15 cellular contexts compared by ENCODE assay signal in the genomic region with DNA sequence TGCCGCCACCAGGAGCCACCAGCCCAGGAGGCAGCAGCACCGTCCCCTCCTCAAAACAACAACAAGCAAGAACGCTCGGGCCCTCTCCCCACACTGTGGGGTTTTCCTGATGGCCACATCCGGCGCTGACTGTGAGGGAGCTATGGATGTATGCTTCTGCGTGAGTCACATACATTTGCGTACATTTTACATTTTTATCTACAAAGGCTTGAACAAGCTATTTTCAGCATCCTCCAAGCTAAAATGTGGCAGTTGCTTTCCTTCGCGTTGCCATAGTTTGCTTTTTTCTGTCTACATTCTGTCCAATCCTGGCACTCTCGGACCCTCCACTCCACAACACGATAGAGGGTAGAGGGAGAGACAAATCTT. TPM values are rescaled to one million over a fixed set of nuclear protein-coding genes. Genes with fewer than 3 reads are reported as not detected.
A peak's percentile ranks its signal among the peaks of the same experiment; 100 is the strongest.
DNase-seq lines count a peak whose midpoint lies in the region; ATAC-seq, FAIRE-seq and TF ChIP-seq lines count a peak whose summit lies in the region.
"Had no signal": no experiment of that assay in that cellular context is flagged by ENCODE, and none has a peak within 500 bp of the region (broad histone marks: within the 10 kb centered on the region; RNA-seq: fewer than 3 reads in every experiment).

No MANE protein-coding gene starts in this region.

- no peak for DNase-seq in CD4-positive, CD25-positive, alpha-beta regulatory T cell
- DNase-seq in hepatic stellate cell (ENCODE audit: low spot score) (no peak), heart right ventricle (no peak), kidney (no peak)
- DNase-seq: activated CD4-positive, alpha-beta T cell treated with anti-CD3 and anti-CD28 coated beads for 4 hours; activated naive CD8-positive, alpha-beta T cell treated with anti-CD3 and anti-CD28 coated beads, Interleukin-2, amount 10 ng/mL, durations not matched to agents 7 days and 5 days; BE2C; NCI-H1930 had no signal

- H3K27ac ChIP-seq in CD4-positive, CD25-positive, alpha-beta regulatory T cell (ENCODE audit: insufficient read depth, low read length, poor library complexity, severe bottlenecking), result no peak overlapping the region
- peak overlapping the region in 1 of 10 donors; percentile 8 for H3K27ac ChIP-seq in heart right ventricle
- no peak overlapping the region for H3K27ac ChIP-seq in kidney (ENCODE audit: low read depth in 2 of 2, low read length in 2 of 2)
- H3K27ac ChIP-seq: HL-60 had no signal

- no peak overlapping the region for H3K27ac Mint-ChIP-seq in CD4-positive, CD25-positive, alpha-beta regulatory T cell
- H3K27ac Mint-ChIP-seq: activated naive CD8-positive, alpha-beta T cell treated with anti-CD3 and anti-CD28 coated beads, Interleukin-2, amount 10 ng/mL, durations not matched to agents 7 days and 5 days had no signal

- no peak for ATAC-seq in CD4-positive, CD25-positive, alpha-beta regulatory T cell (ENCODE audit: low read depth in 2 of 2)
- ATAC-seq in GM21529 (IDR thresholded peaks at IDR 0.05; ENCODE audit: unreplicated experiment) (peak; percentile 33), HG02610 (IDR thresholded peaks at IDR 0.05; ENCODE audit: unreplicated experiment) (no peak), heart right ventricle (no peak)

- WGBS in heart right ventricle, 2 donors, result 73 to 78% methylated on average over 12 of the region's 12 CpGs

- intact Hi-C loops in heart right ventricle (cut with DNase I), result loop anchor here in 1 of 10 donors (10.0 kb wide), 1 partner anchor 127 kb away; no protein-coding TSS in a partner anchor
- intact Hi-C loops in kidney (cut with DNase I), result loop anchor here (5.0 kb wide), 1 partner anchor 54 kb away; no protein-coding TSS in a partner anchor

- TF ChIP-seq CTCF in heart right ventricle (IDR thresholded peaks at IDR 0.05) (no peak), kidney (IDR thresholded peaks at IDR 0.05; ENCODE audit: borderline replicate concordance, extremely low read depth, insufficient read depth) (no peak)

- H3K9me3 Mint-ChIP-seq in CD4-positive, CD25-positive, alpha-beta regulatory T cell, result no peaks in the 10 kb centered on the region
- H3K9me3 Mint-ChIP-seq: activated naive CD8-positive, alpha-beta T cell treated with anti-CD3 and anti-CD28 coated beads, Interleukin-2, amount 10 ng/mL, durations not matched to agents 7 days and 5 days had no signal

- H3K4me3 Mint-ChIP-seq in CD4-positive, CD25-positive, alpha-beta regulatory T cell, result peak overlapping the region; percentile 26 to 88 (median 64)
- H3K4me3 Mint-ChIP-seq: activated naive CD8-positive, alpha-beta T cell treated with anti-CD3 and anti-CD28 coated beads, Interleukin-2, amount 10 ng/mL, durations not matched to agents 7 days and 5 days had no signal

- no peaks in the 10 kb centered on the region for H3K9me3 ChIP-seq in CD4-positive, CD25-positive, alpha-beta regulatory T cell (ENCODE audit: control insufficient read depth in 2 of 2, low read length in 2 of 2)
- no peaks in the 10 kb centered on the region for H3K9me3 ChIP-seq in iPS-15b (ENCODE audit: control insufficient read depth, insufficient read depth, low read length)
- no peaks in the 10 kb centered on the region for H3K9me3 ChIP-seq in heart right ventricle
- no peaks in the 10 kb centered on the region for H3K9me3 ChIP-seq in kidney (ENCODE audit: control insufficient read depth in 1 of 2, low read length in 2 of 2)
- H3K9me3 ChIP-seq: BE2C had no signal

- no peak for FAIRE-seq in kidney (lab: Jason Lieb, UNC)
- FAIRE-seq: endothelial cell of umbilical vein, H54 had no signal

- peaks cover 26% of the 10 kb centered on the region for H3K27me3 Mint-ChIP-seq in CD4-positive, CD25-positive, alpha-beta regulatory T cell

- H3K27me3 ChIP-seq in CD4-positive, CD25-positive, alpha-beta regulatory T cell (ENCODE audit: control insufficient read depth, insufficient read depth, low read length), result peaks cover 5% of the 10 kb centered on the region
- peaks cover 19% of the 10 kb centered on the region for H3K27me3 ChIP-seq in iPS-15b (ENCODE audit: control insufficient read depth, insufficient read depth, low read length)
- peaks cover 0 to 22% (median 0%) of the 10 kb centered on the region in 7 donors for H3K27me3 ChIP-seq in heart right ventricle

- no peaks in the 10 kb centered on the region for H3K36me3 ChIP-seq in CD4-positive, CD25-positive, alpha-beta regulatory T cell (ENCODE audit: control insufficient read depth, insufficient read depth, low read length)
- H3K36me3 ChIP-seq in iPS-15b (ENCODE audit: control insufficient read depth, insufficient read depth, low read length) (peaks cover 2% of the 10 kb centered on the region), heart right ventricle (no peaks in the 10 kb centered on the region), kidney (ENCODE audit: control insufficient read depth in 1 of 2, insufficient read depth in 2 of 2, low read length in 2 of 2) (no peaks in the 10 kb centered on the region)
- H3K36me3 ChIP-seq: BE2C had no signal

- no peak overlapping the region for H3K4me3 ChIP-seq in CD4-positive, CD25-positive, alpha-beta regulatory T cell (ENCODE audit: low read depth, low read length)
- H3K4me3 ChIP-seq in iPS-15b (ENCODE audit: low read depth, low read length), result peak overlapping the region; percentile 26
- no peak overlapping the region for H3K4me3 ChIP-seq in heart right ventricle
- H3K4me3 ChIP-seq in kidney (ENCODE audit: low read length in 2 of 2), result no peak overlapping the region

- no peaks in the 10 kb centered on the region for H3K36me3 Mint-ChIP-seq in CD4-positive, CD25-positive, alpha-beta regulatory T cell
- H3K36me3 Mint-ChIP-seq: activated naive CD8-positive, alpha-beta T cell treated with anti-CD3 and anti-CD28 coated beads, Interleukin-2, amount 10 ng/mL, durations not matched to agents 7 days and 5 days had no signal

- H3K4me1 ChIP-seq in CD4-positive, CD25-positive, alpha-beta regulatory T cell (ENCODE audit: control insufficient read depth, insufficient read depth, low read length, poor library complexity, severe bottlenecking), result peaks cover 10% of the 10 kb centered on the region
- H3K4me1 ChIP-seq in iPS-15b (ENCODE audit: control insufficient read depth, insufficient read depth, low read length) (peaks cover 2% of the 10 kb centered on the region), heart right ventricle (peaks cover 32 to 93% (median 70%) of the 10 kb centered on the region in 9 donors), kidney (ENCODE audit: control insufficient read depth in 1 of 2, insufficient read depth in 1 of 2, low read depth in 1 of 2, low read length in 2 of 2) (peaks cover 0 to 10% of the 10 kb centered on the region in 2 donors)
- H3K4me1 ChIP-seq: BE2C had no signal

- H3K4me1 Mint-ChIP-seq in CD4-positive, CD25-positive, alpha-beta regulatory T cell, result peaks cover 0 to 13% (median 6%) of the 10 kb centered on the region in 4 donors

- H3K9ac ChIP-seq in iPS-15b (ENCODE audit: low read depth, low read length) (no peak overlapping the region), kidney (ENCODE audit: low read length in 2 of 2) (no peak overlapping the region)

TF ChIP-seq in PFSK-1, 5 proteins besides CTCF, POLR2A, EP300 and RAD21:
- TF ChIP-seq FOXP2 (optimal IDR thresholded peaks at IDR 0.05; ENCODE audit: borderline replicate concordance, extremely low read depth, extremely low read length, insufficient read depth) (peak; percentile 36), TAF1 (IDR thresholded peaks at IDR 0.05; ENCODE audit: borderline replicate concordance, insufficient read depth, low read length) (no peak)

RNA-seq across cellular contexts. Expression of a gene that starts 2.0 kb away (rescaled TPM):
- 116 TPM for total RNA-seq in CD4-positive, CD25-positive, alpha-beta regulatory T cell
- polyA plus RNA-seq in CD4-positive, CD25-positive, alpha-beta regulatory T cell, result 10 to 100 TPM; 13.2 to 21.2 (median 17.4) TPM
- 129 TPM for polyA plus RNA-seq in PFSK-1 (2012; ENCODE audit: insufficient read length, low read depth)
- 100 to 1,000 TPM; 118 to 173 (median 145) TPM for total RNA-seq in heart right ventricle
- 100 to 1,000 TPM in 1 of 2 donors, 10 to 100 TPM in 1; 49.1 to 120 TPM for polyA plus RNA-seq in heart right ventricle
- total RNA-seq in kidney, result 116 TPM
- 18.7 TPM for polyA plus RNA-seq in kidney (ENCODE audit: insufficient read depth, low read depth, low replicate concordance)
